In genomic region chr9:37977851-37978250, GRCh38 we compare ENCODE assay signal across 1 cellular context.
TF ChIP-seq lines count a peak whose summit lies in the region.

No MANE protein-coding gene starts in this region.

TF ChIP-seq in IMR-90, 13 proteins besides CTCF, POLR2A, EP300 and RAD21:
- TF ChIP-seq MAZ (IDR thresholded peaks at IDR 0.05; ENCODE audit: borderline replicate concordance, low read depth, low read length) (no peak), CHD1 (IDR thresholded peaks at IDR 0.05; ENCODE audit: low read depth, low read length) (no peak), ELK1 (IDR thresholded peaks at IDR 0.05; ENCODE audit: borderline replicate concordance, low read depth, low read length) (no peak), SMC3 (IDR thresholded peaks at IDR 0.05; ENCODE audit: low read depth, low read length) (no peak), USF2 (IDR thresholded peaks at IDR 0.05; ENCODE audit: low read depth, low read length) (no peak), CEBPB (IDR thresholded peaks at IDR 0.05; ENCODE audit: low read depth, low read length) (no peak), FOS (IDR thresholded peaks at IDR 0.05; ENCODE audit: low read depth, low read length) (no peak)
